ENCODE assay signal across 24 cellular contexts in genomic region chr6:13697857-13698256, GRCh38. TPM values are rescaled to one million over a fixed set of nuclear protein-coding genes. Genes with fewer than 3 reads are reported as not detected.
DNase-seq lines count a peak whose midpoint lies in the region; ATAC-seq, FAIRE-seq and TF ChIP-seq lines count a peak whose summit lies in the region.
"Had no signal": no experiment of that assay in that cellular context is flagged by ENCODE, and none has a peak within 500 bp of the region (broad histone marks: within the 10 kb centered on the region; RNA-seq: fewer than 3 reads in every experiment).

No MANE protein-coding gene starts in this region.

- H3K4me2 ChIP-seq in K562 (ENCODE audit: insufficient read depth, low read length) (no peak overlapping the region), osteoblast (ENCODE audit: insufficient read depth, low read length) (no peak overlapping the region)

- no peak for FAIRE-seq in K562 (lab: Jason Lieb, UNC)

- peaks cover 22% of the 10 kb centered on the region for H3K36me3 Mint-ChIP-seq in activated naive CD4-positive, alpha-beta T cell treated with anti-CD3 and anti-CD28 coated beads for 36 hours (ENCODE audit: low read depth)
- peaks cover 6 to 21% of the 10 kb centered on the region in 2 donors for H3K36me3 Mint-ChIP-seq in activated naive CD4-positive, alpha-beta T cell treated with anti-CD3 and anti-CD28 coated beads, Interleukin-2, amount 50 U/mL, for 72 hours
- H3K36me3 Mint-ChIP-seq in HFFc6 (ENCODE audit: low read depth), result no peaks in the 10 kb centered on the region; the same call in 1 of the 2 replicates

- TF ChIP-seq EP300 in K562 (IDR thresholded peaks at IDR 0.05; ENCODE audit: low read length), result no peak

- no peak for DNase-seq in activated naive CD4-positive, alpha-beta T cell treated with anti-CD3 and anti-CD28 coated beads for 36 hours
- DNase-seq in activated naive CD4-positive, alpha-beta T cell treated with anti-CD3 and anti-CD28 coated beads, Interleukin-2, amount 50 U/mL, for 72 hours (ENCODE audit: low spot score in 2 of 2), result no peak
- no peak for DNase-seq in HFFc6
- no peak for DNase-seq in K562 (ENCODE audit: extremely low read depth in 1 of 4, low spot score in 3 of 4)
- no peak for DNase-seq in osteoblast (ENCODE audit: insufficient read length, low spot score, missing footprints)
- no peak for DNase-seq in NOMO-1 treated with DMSO at 0.1 percent for 48 hours (lab: John Stamatoyannopoulos, UW; ENCODE audit: unreplicated experiment)
- DNase-seq in 8988T, result no peak
- DNase-seq in SW480 (ENCODE audit: low spot score), result no peak
- DNase-seq: activated CD4-positive, alpha-beta T cell treated with anti-CD3 and anti-CD28 coated beads, Interleukin-2, amount 50 U/mL, for 48 hours; activated T-cell treated with anti-CD3 and anti-CD28 coated beads, Interleukin-2, amount 50 U/mL, for 1 hour; C1 segment of cervical spinal cord; heart left ventricle; left colon; MG63; NCI-H1417 treated with DMSO at 0.1 percent for 48 hours; NCI-H82; spleen; stimulated activated CD4-positive, alpha-beta T cell treated with anti-CD3 and anti-CD28 coated beads, Interleukin-4, amount 100 ng/mL, for 24 hours; stimulated activated naive CD4-positive, alpha-beta T cell; T1000 had no signal

- BruUV-seq in K562 (replicated peaks; lab: Mats Ljungman, UMichigan), result no TSS peak

- TF ChIP-seq CTCF in HFFc6 (IDR thresholded peaks at IDR 0.05) (no peak), K562 (IDR thresholded peaks at IDR 0.05 in 2 of 3, conservative IDR thresholded peaks at IDR 0.05 in 1 of 3; ENCODE audit: insufficient read depth in 2 of 3, low read depth in 1 of 3, low read length in 3 of 3) (no peak), osteoblast (IDR thresholded peaks at IDR 0.05; ENCODE audit: extremely low read depth, low read depth, low read length) (no peak)

- peaks cover 72% of the 10 kb centered on the region for H3K4me1 Mint-ChIP-seq in activated naive CD4-positive, alpha-beta T cell treated with anti-CD3 and anti-CD28 coated beads for 36 hours (ENCODE audit: low read depth)
- H3K4me1 Mint-ChIP-seq in HFFc6 (ENCODE audit: low read depth), result peaks cover 55% of the 10 kb centered on the region

- H4K20me1 ChIP-seq in K562 (replicated peaks; ENCODE audit: control insufficient read depth, insufficient read depth, low read length), result peaks cover 15% of the 10 kb centered on the region; the same call in 1 of the 2 replicates
- peaks cover 3% of the 10 kb centered on the region for H4K20me1 ChIP-seq in osteoblast (ENCODE audit: insufficient read depth, low read length)

- H3K79me2 ChIP-seq in K562 (ENCODE audit: control insufficient read depth, insufficient read depth, low read length) (peaks cover 98% of the 10 kb centered on the region), osteoblast (ENCODE audit: insufficient read depth, low read length) (peaks cover 89% of the 10 kb centered on the region)

- in situ Hi-C loops in K562 (cut with MboI), result no loop called here

- H3K4me3 Mint-ChIP-seq in activated naive CD4-positive, alpha-beta T cell treated with anti-CD3 and anti-CD28 coated beads for 36 hours, result no peak overlapping the region
- 0 out of 2 replicates have a peak overlapping the region, but pooled peaks have one; percentile 5 for H3K4me3 Mint-ChIP-seq in HFFc6
- H3K4me3 Mint-ChIP-seq: memory B cell, WTC11 had no signal

- H3K4me1 ChIP-seq in K562 (replicated peaks in 1 of 2; ENCODE audit: control insufficient read depth in 2 of 2, insufficient read depth in 2 of 2, low read length in 2 of 2) (peaks cover under 1 to 50% of the 10 kb centered on the region in 2 experiments; a peak in 4 of 5 replicates), osteoblast (ENCODE audit: insufficient read depth, low read length) (peaks cover 35% of the 10 kb centered on the region)

- no peak overlapping the region for H3K9ac ChIP-seq in K562 (ENCODE audit: insufficient read depth in 1 of 2, low read depth in 2 of 2, low read length in 2 of 2)

- no peaks in the 10 kb centered on the region for H3K27me3 Mint-ChIP-seq in activated naive CD4-positive, alpha-beta T cell treated with anti-CD3 and anti-CD28 coated beads for 36 hours (ENCODE audit: low read depth)
- no peaks in the 10 kb centered on the region; the same call in 1 of the 2 replicates for H3K27me3 Mint-ChIP-seq in HFFc6 (ENCODE audit: insufficient read depth)
- H3K27me3 Mint-ChIP-seq: memory B cell had no signal

- no peak overlapping the region for H3K4me3 ChIP-seq in K562
- no peak overlapping the region for H3K4me3 ChIP-seq in osteoblast (ENCODE audit: insufficient read depth, low read length)
- H3K4me3 ChIP-seq: heart left ventricle, MG63, spleen, thoracic aorta, vagina had no signal

- intact Hi-C loops in activated naive CD4-positive, alpha-beta T cell treated with anti-CD3 and anti-CD28 coated beads for 36 hours (cut with micrococcal nuclease), result no loop called here
- intact Hi-C loops in K562 (cut with micrococcal nuclease), result no loop called here

- TF ChIP-seq RAD21 in K562 (CRISPR knock-in tag; conservative IDR thresholded peaks at IDR 0.05 in 1 of 2, IDR thresholded peaks at IDR 0.05 in 1 of 2), result no peak

- peaks cover 60% of the 10 kb centered on the region for H3K36me3 ChIP-seq in K562 (ENCODE audit: control insufficient read depth, insufficient read depth, low read length)
- no peaks in the 10 kb centered on the region for H3K36me3 ChIP-seq in osteoblast (ENCODE audit: insufficient read depth, low read length)
- H3K36me3 ChIP-seq: thoracic aorta, vagina had no signal

- no peak overlapping the region for H3K27ac ChIP-seq in K562 (ENCODE audit: extremely low read depth, low read depth, low read length)
- H3K27ac ChIP-seq in osteoblast (ENCODE audit: low read depth, low read length), result peak overlapping the region; percentile 87
- H3K27ac ChIP-seq: heart left ventricle, spleen, thoracic aorta, vagina had no signal

- peak overlapping the region; percentile 57 for H3K27ac Mint-ChIP-seq in activated naive CD4-positive, alpha-beta T cell treated with anti-CD3 and anti-CD28 coated beads for 36 hours
- H3K27ac Mint-ChIP-seq in activated naive CD4-positive, alpha-beta T cell treated with anti-CD3 and anti-CD28 coated beads, Interleukin-2, amount 50 U/mL, for 72 hours, result no peak overlapping the region
- H3K27ac Mint-ChIP-seq in HFFc6, result peak overlapping the region; percentile 62
- H3K27ac Mint-ChIP-seq: memory B cell had no signal

- TF ChIP-seq POLR2A in K562 (conservative IDR thresholded peaks at IDR 0.05), result no peak

- H3K9me3 Mint-ChIP-seq in activated naive CD4-positive, alpha-beta T cell treated with anti-CD3 and anti-CD28 coated beads for 36 hours, result no peaks in the 10 kb centered on the region
- no peaks in the 10 kb centered on the region for H3K9me3 Mint-ChIP-seq in activated naive CD4-positive, alpha-beta T cell treated with anti-CD3 and anti-CD28 coated beads, Interleukin-2, amount 50 U/mL, for 72 hours
- H3K9me3 Mint-ChIP-seq in HFFc6, result no peaks in the 10 kb centered on the region
- H3K9me3 Mint-ChIP-seq: memory B cell, WTC11 had no signal

- POLR2A ChIA-PET in K562 (lab: Yijun Ruan, JAX), result interaction anchor here (0.8 to 3.9 kb wide), 4 partner anchors 9 to 67 kb away, joined by 3 to 28 read pairs (median 5); partner anchors contain the start of gene RANBP9

- CTCF ChIA-PET in activated naive CD4-positive, alpha-beta T cell treated with anti-CD3 and anti-CD28 coated beads for 36 hours (lab: Charles Lee), result no interaction called here
- CTCF ChIA-PET in K562 (lab: Yijun Ruan, JAX; ENCODE audit: low intra/inter-chr PET ratio), result no interaction called here

- H3K27me3 ChIP-seq in K562 (ENCODE audit: control insufficient read depth in 2 of 2, insufficient read depth in 2 of 2, low read length in 2 of 2), result no peaks in the 10 kb centered on the region
- no peaks in the 10 kb centered on the region for H3K27me3 ChIP-seq in osteoblast (ENCODE audit: insufficient read depth, low read length)
- H3K27me3 ChIP-seq: heart left ventricle, MG63, spleen, vagina had no signal

- 93% methylated on average over 2 of the region's 2 CpGs for WGBS in K562 (ENCODE audit: insufficient coverage, low coverage, missing lambda C conversion rate)

- no peak overlapping the region for H2AFZ ChIP-seq in K562 (ENCODE audit: low read depth, low read length)
- no peak overlapping the region for H2AFZ ChIP-seq in osteoblast (ENCODE audit: low read length)

- no peak for ATAC-seq in activated naive CD4-positive, alpha-beta T cell treated with anti-CD3 and anti-CD28 coated beads, Interleukin-2, amount 50 U/mL, for 72 hours
- ATAC-seq in K562, result no peak
- ATAC-seq: heart left ventricle, left colon, WTC11 had no signal

- no peaks in the 10 kb centered on the region for H3K9me1 ChIP-seq in K562 (ENCODE audit: control insufficient read depth, insufficient read depth, low read length)

- no peaks in the 10 kb centered on the region for H3K9me3 ChIP-seq in K562 (replicated peaks; ENCODE audit: control insufficient read depth, insufficient read depth, low read depth, low read length)
- no peaks in the 10 kb centered on the region for H3K9me3 ChIP-seq in osteoblast (ENCODE audit: low read depth, low read length)
- H3K9me3 ChIP-seq: heart left ventricle, MG63, spleen, thoracic aorta, vagina had no signal

RNA-seq across cellular contexts. Expression of gene RANBP9, which starts 13.8 kb away (rescaled TPM):
- total RNA-seq in activated naive CD4-positive, alpha-beta T cell treated with anti-CD3 and anti-CD28 coated beads for 36 hours, result 10 to 100 TPM; 61.2 to 62.9 TPM
- total RNA-seq in activated naive CD4-positive, alpha-beta T cell treated with anti-CD3 and anti-CD28 coated beads, Interleukin-2, amount 50 U/mL, for 72 hours, result 10 to 100 TPM; 52.9 to 75.5 TPM
- total RNA-seq in HFFc6 (2021; fragmentation: NEBNext Ultra II Directional; extraction: Animal tissue kit (Norgen Biotek cat#: 25700)), result 10 to 100 TPM; 37.7 to 42.3 (median 40.8) TPM
- 23.7 and 84.5 TPM in 2 replicates for total RNA-seq in K562 (2011; cell fraction: chromatin; rRNA removed; ENCODE audit: low replicate concordance)
- total RNA-seq in K562 (2011; cell fraction: nucleolus; rRNA removed), result 11.0 and 16.3 TPM in 2 replicates
- 31.1 and 32.8 TPM in 2 replicates for total RNA-seq in K562 (2011; cell fraction: nucleoplasm; rRNA removed)
- total RNA-seq in K562 (2014; rRNA removed) (34.7 and 36.4 TPM in 2 replicates), K562 (2014; rRNA removed; fragmentation: Illumina TruSeq; extraction: Trizol) (64.8 and 74.0 TPM in 2 replicates), K562 (2015; rRNA removed; fragmentation: Illumina TruSeq; extraction: Trizol) (60.3 and 61.5 TPM in 2 replicates), K562 (2021) (80.4 and 87.0 TPM in 2 replicates), osteoblast (53.9 and 55.1 TPM in 2 replicates)
- polyA plus RNA-seq in K562 (2011; rRNA removed) (54.2 and 83.6 TPM in 2 replicates), K562 (2014; fragmentation: Illumina TruSeq; extraction: Trizol) (124 and 130 TPM in 2 replicates), K562 (2014; fragmentation: Nextera tagmentation; extraction: Ambion mirVana) (10 to 100 TPM; 27.5 to 31.2 TPM), K562 (2014; rRNA removed) (51.2 and 53.5 TPM in 2 replicates)
- 30.0 and 36.4 TPM in 2 replicates for polyA plus RNA-seq in K562 (2011; cell fraction: cytosol; rRNA removed)
- polyA plus RNA-seq in K562 (2011; cell fraction: nucleus; rRNA removed), result 43.2 and 52.8 TPM in 2 replicates
- polyA plus RNA-seq in K562 (2012), result 68.7 and 70.4 TPM in 2 replicates
- 126 and 143 TPM in 2 replicates for polyA minus RNA-seq in K562 (2011; rRNA and poly(A)+ RNA removed)
- 54.5 and 56.1 TPM in 2 replicates for polyA minus RNA-seq in K562 (2011; cell fraction: cytosol; rRNA and poly(A)+ RNA removed)
- polyA minus RNA-seq in K562 (2011; cell fraction: nucleus; rRNA and poly(A)+ RNA removed), result 19.8 and 32.3 TPM in 2 replicates

Comparison
In these comparisons a context has a peak if more than half of its experiments do, and no peak if none do; other contexts are left out.
1. H3K27ac Mint-ChIP-seq: peak in activated naive CD4-positive, alpha-beta T cell treated with anti-CD3 and anti-CD28 coated beads for 36 hours (single experiment) and HFFc6 (single experiment); none in activated naive CD4-positive, alpha-beta T cell treated with anti-CD3 and anti-CD28 coated beads, Interleukin-2, amount 50 U/mL, for 72 hours (0 of 2).